9 cellular contexts compared by ENCODE assay signal in genomic region chr15:28125673-28126651, GRCh38. TPM values are rescaled to one million over a fixed set of nuclear protein-coding genes. Genes with fewer than 3 reads are reported as not detected.
DNase-seq lines count a peak whose midpoint lies in the region; ATAC-seq and TF ChIP-seq lines count a peak whose summit lies in the region.
"Had no signal": no experiment of that assay in that cellular context is flagged by ENCODE, and none has a peak within 500 bp of the region (broad histone marks: within the 10 kb centered on the region; RNA-seq: fewer than 3 reads in every experiment).

No MANE protein-coding gene starts in this region.

- no peak overlapping the region for H3K4me3 Mint-ChIP-seq in activated CD8-positive, alpha-beta memory T cell treated with anti-CD3 and anti-CD28 coated beads, Interleukin-2, amount 10 ng/mL, durations not matched to agents 7 days and 5 days
- H3K4me3 Mint-ChIP-seq in activated naive CD8-positive, alpha-beta T cell treated with anti-CD3 and anti-CD28 coated beads, Interleukin-2, amount 50 U/mL, for 24 hours: no peak overlapping the region

- CTCF ChIA-PET in activated CD8-positive, alpha-beta memory T cell treated with anti-CD3 and anti-CD28 coated beads, Interleukin-2, amount 10 ng/mL, durations not matched to agents 7 days and 5 days (lab: Charles Lee): interaction anchor here (0.6 to 2.0 kb wide), 16 partner anchors 10 to 158 kb away, joined by 3 to 15 read pairs (median 4); no protein-coding TSS in a partner anchor

- H3K36me3 ChIP-seq in kidney epithelial cell (ENCODE audit: control insufficient read depth, insufficient read depth, low read length): peaks cover 2% of the 10 kb centered on the region

- H3K27me3 Mint-ChIP-seq in activated CD8-positive, alpha-beta memory T cell treated with anti-CD3 and anti-CD28 coated beads, Interleukin-2, amount 10 ng/mL, durations not matched to agents 7 days and 5 days: no peaks in the 10 kb centered on the region
- H3K27me3 Mint-ChIP-seq in activated naive CD8-positive, alpha-beta T cell treated with anti-CD3 and anti-CD28 coated beads, Interleukin-2, amount 50 U/mL, for 24 hours: no peaks in the 10 kb centered on the region

- peaks cover 2% of the 10 kb centered on the region for H3K4me1 Mint-ChIP-seq in activated CD8-positive, alpha-beta memory T cell treated with anti-CD3 and anti-CD28 coated beads, Interleukin-2, amount 10 ng/mL, durations not matched to agents 7 days and 5 days
- no peaks in the 10 kb centered on the region for H3K4me1 Mint-ChIP-seq in activated naive CD8-positive, alpha-beta T cell treated with anti-CD3 and anti-CD28 coated beads, Interleukin-2, amount 50 U/mL, for 24 hours

- no peak overlapping the region for H3K4me3 ChIP-seq in astrocyte of the cerebellum (ENCODE audit: low read depth, low read length)
- no peak overlapping the region for H3K4me3 ChIP-seq in kidney epithelial cell (ENCODE audit: low read depth, low read length)

- no peaks in the 10 kb centered on the region for H3K9me3 Mint-ChIP-seq in activated CD8-positive, alpha-beta memory T cell treated with anti-CD3 and anti-CD28 coated beads, Interleukin-2, amount 10 ng/mL, durations not matched to agents 7 days and 5 days (ENCODE audit: low read depth)
- H3K9me3 Mint-ChIP-seq in activated naive CD8-positive, alpha-beta T cell treated with anti-CD3 and anti-CD28 coated beads, Interleukin-2, amount 50 U/mL, for 24 hours: no peaks in the 10 kb centered on the region
- H3K9me3 Mint-ChIP-seq: activated naive CD4-positive, alpha-beta T cell treated with anti-CD3 and anti-CD28 coated beads, Interleukin-2, amount 50 U/mL, for 72 hours had no signal

- no peaks in the 10 kb centered on the region for H3K27me3 ChIP-seq in kidney epithelial cell (ENCODE audit: control insufficient read depth, insufficient read depth, low read length)

- in situ Hi-C loops in astrocyte of the cerebellum (cut with HindIII; ENCODE audit: low sequenced_read_pairs): no loop called here

- peak; percentile 39 for ATAC-seq in activated CD8-positive, alpha-beta memory T cell treated with anti-CD3 and anti-CD28 coated beads, Interleukin-2, amount 10 ng/mL, durations not matched to agents 7 days and 5 days
- no peak for ATAC-seq in GM19455 (IDR thresholded peaks at IDR 0.05; ENCODE audit: unreplicated experiment)
- ATAC-seq in activated naive CD8-positive, alpha-beta T cell treated with anti-CD3 and anti-CD28 coated beads, Interleukin-2, amount 50 U/mL, for 24 hours: no peak
- ATAC-seq: activated naive CD4-positive, alpha-beta T cell treated with anti-CD3 and anti-CD28 coated beads, Interleukin-2, amount 50 U/mL, for 72 hours had no signal

- TF ChIP-seq CTCF in astrocyte of the cerebellum (IDR thresholded peaks at IDR 0.05; ENCODE audit: low read depth, low read length, missing control alignments): peak; percentile 64
- peak; percentile 52 for TF ChIP-seq CTCF in kidney epithelial cell (IDR thresholded peaks at IDR 0.05; ENCODE audit: insufficient read depth, low read length, poor library complexity, severe bottlenecking)

- H3K27ac Mint-ChIP-seq in activated CD8-positive, alpha-beta memory T cell treated with anti-CD3 and anti-CD28 coated beads, Interleukin-2, amount 10 ng/mL, durations not matched to agents 7 days and 5 days: no peak overlapping the region
- no peak overlapping the region for H3K27ac Mint-ChIP-seq in activated naive CD8-positive, alpha-beta T cell treated with anti-CD3 and anti-CD28 coated beads, Interleukin-2, amount 50 U/mL, for 24 hours
- H3K27ac Mint-ChIP-seq: activated naive CD4-positive, alpha-beta T cell treated with anti-CD3 and anti-CD28 coated beads, Interleukin-2, amount 50 U/mL, for 72 hours had no signal

- peaks cover 3% of the 10 kb centered on the region for H3K36me3 Mint-ChIP-seq in activated CD8-positive, alpha-beta memory T cell treated with anti-CD3 and anti-CD28 coated beads, Interleukin-2, amount 10 ng/mL, durations not matched to agents 7 days and 5 days
- peaks cover 12% of the 10 kb centered on the region for H3K36me3 Mint-ChIP-seq in activated naive CD8-positive, alpha-beta T cell treated with anti-CD3 and anti-CD28 coated beads, Interleukin-2, amount 50 U/mL, for 24 hours (ENCODE audit: low read depth)
- H3K36me3 Mint-ChIP-seq: activated naive CD4-positive, alpha-beta T cell treated with anti-CD3 and anti-CD28 coated beads, Interleukin-2, amount 50 U/mL, for 72 hours had no signal

- no peak for DNase-seq in activated CD8-positive, alpha-beta memory T cell treated with anti-CD3 and anti-CD28 coated beads, Interleukin-2, amount 10 ng/mL, durations not matched to agents 7 days and 5 days
- no peak for DNase-seq in activated CD8-positive, alpha-beta memory T cell treated with anti-CD3 and anti-CD28 coated beads, Interleukin-2, amount 50 U/mL, for 48 hours
- peak; percentile 22 for DNase-seq in NCI-H1092 treated with DMSO at 0.1 percent for 48 hours (lab: John Stamatoyannopoulos, UW)
- DNase-seq in astrocyte of the cerebellum (ENCODE audit: low read depth): peak; percentile 59
- DNase-seq in kidney epithelial cell (ENCODE audit: low read depth): no peak
- peak; percentile 40 for DNase-seq in ureter (ENCODE audit: low spot score)
- no peak for DNase-seq in activated naive CD8-positive, alpha-beta T cell treated with anti-CD3 and anti-CD28 coated beads, Interleukin-2, amount 50 U/mL, for 24 hours

RNA-seq across cellular contexts. Expression of gene OCA2, which starts 26.8 kb away (rescaled TPM):
- total RNA-seq in activated CD8-positive, alpha-beta memory T cell treated with anti-CD3 and anti-CD28 coated beads, Interleukin-2, amount 10 ng/mL, durations not matched to agents 7 days and 5 days: not detected
- total RNA-seq in kidney epithelial cell: under 0.01 and 0.29 TPM in 2 replicates
- 0.73 TPM for total RNA-seq in ureter
- total RNA-seq: activated naive CD4-positive, alpha-beta T cell treated with anti-CD3 and anti-CD28 coated beads, Interleukin-2, amount 50 U/mL, for 72 hours had no signal

Comparison
In these comparisons a context has a peak if more than half of its experiments do, and no peak if none do; other contexts are left out.
1. DNase-seq: peak in NCI-H1092 treated with DMSO at 0.1 percent for 48 hours (single experiment), astrocyte of the cerebellum (single experiment) and ureter (single experiment); none in activated CD8-positive, alpha-beta memory T cell treated with anti-CD3 and anti-CD28 coated beads, Interleukin-2, amount 10 ng/mL, durations not matched to agents 7 days and 5 days (single experiment), activated CD8-positive, alpha-beta memory T cell treated with anti-CD3 and anti-CD28 coated beads, Interleukin-2, amount 50 U/mL, for 48 hours (single experiment), kidney epithelial cell (single experiment) and activated naive CD8-positive, alpha-beta T cell treated with anti-CD3 and anti-CD28 coated beads, Interleukin-2, amount 50 U/mL, for 24 hours (single experiment).